ENCODE assay signal across 12 cellular contexts in the genomic region with DNA sequence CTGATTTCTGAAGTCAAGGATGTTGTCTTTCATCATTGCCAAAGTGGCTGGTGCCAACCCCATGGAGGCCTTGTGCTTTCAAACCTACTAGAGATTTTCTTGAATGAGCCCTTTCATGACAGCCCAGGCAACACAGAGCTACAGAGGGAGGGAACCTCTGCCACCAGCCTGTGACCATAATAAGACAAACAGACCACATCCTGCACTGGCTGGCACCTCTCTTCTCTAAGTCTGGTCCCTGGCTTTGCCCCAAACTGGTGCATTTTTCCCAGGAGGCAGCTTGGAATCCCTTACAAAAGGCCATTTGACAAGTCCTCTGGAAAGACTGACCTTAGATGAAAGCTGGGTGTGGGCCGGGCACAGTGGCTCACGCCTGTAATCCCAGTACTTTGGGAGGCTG.
"Had no signal": no experiment of that assay in that cellular context is flagged by ENCODE, and none has a peak within 500 bp of the region (broad histone marks: within the 10 kb centered on the region; RNA-seq: fewer than 3 reads in every experiment).

No MANE protein-coding gene starts in this region.

- H3K36me3 ChIP-seq: ascending aorta, heart left ventricle had no signal

- DNase-seq: activated CD4-positive, alpha-beta T cell treated with anti-CD3 and anti-CD28 coated beads for 36 hours; activated CD8-positive, alpha-beta memory T cell treated with anti-CD3 and anti-CD28 coated beads, Interleukin-2, amount 50 U/mL, for 4 hours; activated CD8-positive, alpha-beta T cell treated with anti-CD3 and anti-CD28 coated beads for 36 hours; activated T-cell treated with anti-CD3 and anti-CD28 coated beads, Interleukin-2, amount 50 U/mL, for 72 hours; foreskin melanocyte; heart left ventricle; stimulated activated CD4-positive, alpha-beta T cell treated with anti-CD3 and anti-CD28 coated beads, Interleukin-4, amount 100 ng/mL, for 4 hours; stimulated activated naive CD8-positive, alpha-beta T cell treated with anti-CD3 and anti-CD28 coated beads, Interleukin-15, amount 100 ng/mL, for 72 hours; testis had no signal

- H3K9me3 ChIP-seq: ascending aorta, heart left ventricle, testis had no signal

- H3K4me1 ChIP-seq: ascending aorta, testis had no signal

- H3K4me3 ChIP-seq: ascending aorta, heart left ventricle, testis had no signal

- ATAC-seq: activated CD4-positive, alpha-beta T cell treated with anti-CD3 and anti-CD28 coated beads for 36 hours; activated CD8-positive, alpha-beta T cell treated with anti-CD3 and anti-CD28 coated beads for 36 hours; activated T-cell treated with anti-CD3 and anti-CD28 coated beads, Interleukin-2, amount 50 U/mL, for 72 hours; left lobe of liver; stimulated activated naive CD8-positive, alpha-beta T cell treated with anti-CD3 and anti-CD28 coated beads, Interleukin-15, amount 100 ng/mL, for 72 hours had no signal

- H3K27me3 ChIP-seq: ascending aorta, heart left ventricle, testis had no signal

- H3K27ac ChIP-seq: heart left ventricle, testis, VCaP had no signal
